12 cellular contexts compared by ENCODE assay signal in the genomic region with DNA sequence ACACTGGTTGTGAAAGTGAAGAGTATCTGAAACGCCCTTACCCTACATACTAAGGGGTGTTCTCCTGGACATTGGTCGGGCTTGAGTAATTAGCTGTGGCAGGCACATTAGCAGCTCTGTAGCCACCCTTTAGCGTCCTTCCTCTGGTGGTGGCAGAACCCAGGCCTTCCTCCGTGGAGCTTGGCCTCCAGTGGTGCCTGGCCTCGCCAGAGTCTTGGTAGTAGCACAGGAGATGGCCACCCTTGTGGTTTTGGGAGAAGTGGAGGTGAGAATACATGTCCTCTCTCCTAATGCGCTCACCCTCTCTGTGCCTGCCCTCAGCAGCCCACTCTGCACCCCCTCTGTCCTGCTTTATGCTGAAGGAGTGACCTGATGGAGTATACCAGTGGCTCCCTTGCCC. TPM values are rescaled to one million over a fixed set of nuclear protein-coding genes. Genes with fewer than 3 reads are reported as not detected.
"Had no signal": no experiment of that assay in that cellular context is flagged by ENCODE, and none has a peak within 500 bp of the region (broad histone marks: within the 10 kb centered on the region; RNA-seq: fewer than 3 reads in every experiment).

No MANE protein-coding gene starts in this region.

- H3K27ac ChIP-seq: gastroesophageal sphincter had no signal

- H3K4me3 ChIP-seq: gastroesophageal sphincter, smooth muscle cell had no signal

- H3K27me3 ChIP-seq: gastroesophageal sphincter had no signal

- H3K4me2 ChIP-seq: smooth muscle cell had no signal

- H3K9me3 ChIP-seq: gastroesophageal sphincter had no signal

- DNase-seq: effector memory CD4-positive, alpha-beta T cell; hippocampal formation; kidney glomerular epithelial cell; mesendoderm; naive B cell; stimulated activated CD4-positive, alpha-beta T cell treated with anti-CD3 and anti-CD28 coated beads, Interleukin-2, amount 100 ng/mL, for 48 hours; stimulated activated naive CD4-positive, alpha-beta T cell treated with Interleukin-2 at 50 U/mL for 16 hours had no signal

- H3K4me1 ChIP-seq: gastroesophageal sphincter had no signal

- H3K36me3 ChIP-seq: gastroesophageal sphincter had no signal

- ATAC-seq: esophagus mucosa, gastroesophageal sphincter had no signal

RNA-seq across cellular contexts. Expression of a gene that starts 17.6 kb away (rescaled TPM):
- total RNA-seq: lung microvascular endothelial cell, pulmonary artery endothelial cell had no signal
